In genomic region chr2:160432633-160433032, GRCh38 we compare ENCODE assay signal across 13 cellular contexts.
DNase-seq lines count a peak whose midpoint lies in the region; ATAC-seq and TF ChIP-seq lines count a peak whose summit lies in the region.
"Had no signal": no experiment of that assay in that cellular context is flagged by ENCODE, and none has a peak within 500 bp of the region (broad histone marks: within the 10 kb centered on the region; RNA-seq: fewer than 3 reads in every experiment).

No MANE protein-coding gene starts in this region.

- peaks cover 9 to 44% (median 23%) of the 10 kb centered on the region in 4 donors for H3K4me1 ChIP-seq in stomach

- H3K9me3 ChIP-seq in stomach, result peaks cover 0 to 8% (median 4%) of the 10 kb centered on the region in 4 donors

- no peak for TF ChIP-seq CTCF in HFF-Myc (IDR thresholded peaks at IDR 0.05; ENCODE audit: low read depth, low read length, missing control alignments)
- TF ChIP-seq CTCF in foreskin fibroblast (IDR thresholded peaks at IDR 0.05; ENCODE audit: low read depth, low read length), result no peak
- no peak for TF ChIP-seq CTCF in stomach (IDR thresholded peaks at IDR 0.05)

- peaks cover 56% of the 10 kb centered on the region for H3K4me1 Mint-ChIP-seq in activated T-cell treated with anti-CD3 and anti-CD28 coated beads, Interleukin-2, amount 50 U/mL, for 4 hours (ENCODE audit: low read depth)
- H3K4me1 Mint-ChIP-seq in stimulated activated naive B cell treated with anti-CD40 and anti-IgM and Interleukin-4, amounts not matched to agents 10 μg/mL and 1 μg/mL and 100 μg/mL, for 72 hours, result peaks cover 14 to 20% of the 10 kb centered on the region in 2 donors

- TF ChIP-seq POLR2A in stomach (IDR thresholded peaks at IDR 0.05), result no peak

- no peaks in the 10 kb centered on the region for H3K27me3 ChIP-seq in stomach

- H3K4me3 Mint-ChIP-seq in activated T-cell treated with anti-CD3 and anti-CD28 coated beads, Interleukin-2, amount 50 U/mL, for 4 hours, result no peak overlapping the region
- H3K4me3 Mint-ChIP-seq in stimulated activated naive B cell treated with anti-CD40 and anti-IgM and Interleukin-4, amounts not matched to agents 10 μg/mL and 1 μg/mL and 100 μg/mL, for 72 hours, result no peak overlapping the region
- H3K4me3 Mint-ChIP-seq: activated CD4-positive, alpha-beta T cell treated with anti-CD3 and anti-CD28 coated beads, Interleukin-2, amount 10 ng/mL, durations not matched to agents 7 days and 5 days had no signal

- WGBS in stomach, 5 donors, result 68 to 87% (median 83%) methylated on average over 4 of the region's 4 CpGs

- intact Hi-C loops in stomach (cut with DNase I; ENCODE audit: low total_unique reads), result no loop called here

- no peaks in the 10 kb centered on the region for H3K27me3 Mint-ChIP-seq in activated T-cell treated with anti-CD3 and anti-CD28 coated beads, Interleukin-2, amount 50 U/mL, for 4 hours (ENCODE audit: low read depth)
- no peaks in the 10 kb centered on the region for H3K27me3 Mint-ChIP-seq in stimulated activated naive B cell treated with anti-CD40 and anti-IgM and Interleukin-4, amounts not matched to agents 10 μg/mL and 1 μg/mL and 100 μg/mL, for 72 hours
- H3K27me3 Mint-ChIP-seq: activated CD4-positive, alpha-beta T cell treated with anti-CD3 and anti-CD28 coated beads, Interleukin-2, amount 10 ng/mL, durations not matched to agents 7 days and 5 days had no signal

- peaks cover 0 to 4% (median 0%) of the 10 kb centered on the region in 4 donors for H3K36me3 ChIP-seq in stomach

- ATAC-seq in SK-N-SH treated with all-trans-retinoic acid at 6 μM for 48 hours (peak; percentile 43; the same call in 2 of the 3 replicates), GM18502 (IDR thresholded peaks at IDR 0.05; ENCODE audit: poor library complexity, unreplicated experiment) (no peak)
- ATAC-seq in activated T-cell treated with anti-CD3 and anti-CD28 coated beads, Interleukin-2, amount 50 U/mL, for 4 hours, result no peak
- no peak for ATAC-seq in stimulated activated naive B cell treated with anti-CD40 and anti-IgM and Interleukin-4, amounts not matched to agents 10 μg/mL and 1 μg/mL and 100 μg/mL, for 72 hours (replicated peaks)
- ATAC-seq: left lobe of liver had no signal

- H3K27ac Mint-ChIP-seq in stimulated activated naive B cell treated with anti-CD40 and anti-IgM and Interleukin-4, amounts not matched to agents 10 μg/mL and 1 μg/mL and 100 μg/mL, for 72 hours, result no peak overlapping the region
- H3K27ac Mint-ChIP-seq: activated naive CD4-positive, alpha-beta T cell treated with anti-CD3 and anti-CD28 coated beads, Interleukin-2, amount 50 U/mL, for 72 hours had no signal

- H3K4me3 ChIP-seq in HFF-Myc (replicated peaks; ENCODE audit: low read depth, low read length), result no peak overlapping the region
- H3K4me3 ChIP-seq in foreskin fibroblast (ENCODE audit: low read depth in 1 of 2, low read length in 2 of 2), result no peak overlapping the region
- H3K4me3 ChIP-seq in stomach, result no peak overlapping the region

- no peak overlapping the region for H3K27ac ChIP-seq in stomach

- TF ChIP-seq EP300 in stomach (IDR thresholded peaks at IDR 0.05), result no peak

- no peaks in the 10 kb centered on the region for H3K9me3 Mint-ChIP-seq in activated T-cell treated with anti-CD3 and anti-CD28 coated beads, Interleukin-2, amount 50 U/mL, for 4 hours
- no peaks in the 10 kb centered on the region for H3K9me3 Mint-ChIP-seq in stimulated activated naive B cell treated with anti-CD40 and anti-IgM and Interleukin-4, amounts not matched to agents 10 μg/mL and 1 μg/mL and 100 μg/mL, for 72 hours

- DNase-seq in HFF-Myc (ENCODE audit: extremely low read depth, low read depth) (peak; percentile 86), foreskin fibroblast (peak; percentile 82 to 85), stomach (peak; percentile 29)
- no peak for DNase-seq in activated T-cell treated with anti-CD3 and anti-CD28 coated beads, Interleukin-2, amount 50 U/mL, for 4 hours
- DNase-seq in stimulated activated naive B cell treated with anti-CD40 and anti-IgM and Interleukin-4, amounts not matched to agents 10 μg/mL and 1 μg/mL and 100 μg/mL, for 72 hours, result no peak
- DNase-seq: activated CD4-positive, alpha-beta T cell treated with anti-CD3 and anti-CD28 coated beads, Interleukin-2, amount 10 ng/mL, durations not matched to agents 7 days and 5 days; GDM1; NCI-H1694 treated with DMSO at 0.1 percent for 48 hours; SHP77 had no signal

- peaks cover 3% of the 10 kb centered on the region for H3K36me3 Mint-ChIP-seq in activated T-cell treated with anti-CD3 and anti-CD28 coated beads, Interleukin-2, amount 50 U/mL, for 4 hours (ENCODE audit: insufficient read depth)
- H3K36me3 Mint-ChIP-seq in stimulated activated naive B cell treated with anti-CD40 and anti-IgM and Interleukin-4, amounts not matched to agents 10 μg/mL and 1 μg/mL and 100 μg/mL, for 72 hours, result no peaks in the 10 kb centered on the region

TF ChIP-seq in SK-N-SH treated with all-trans-retinoic acid at 6 μM for 48 hours, 23 proteins besides CTCF, POLR2A, EP300 and RAD21:
- TF ChIP-seq BACH2 (CRISPR knock-in tag; IDR thresholded peaks at IDR 0.05; ENCODE audit: borderline replicate concordance), result no peak
- no peak for TF ChIP-seq ZNF70 (CRISPR knock-in tag; IDR thresholded peaks at IDR 0.05)
- TF ChIP-seq CSDC2 (CRISPR knock-in tag; IDR thresholded peaks at IDR 0.05), result no peak
- TF ChIP-seq ZNF565 (CRISPR knock-in tag; conservative IDR thresholded peaks at IDR 0.05; ENCODE audit: low read depth), result no peak
TF ChIP-seq in SK-N-SH treated with all-trans-retinoic acid at 6 μM for 48 hours: peak in this region for 0.

Comparison
In these comparisons a context has a peak if more than half of its experiments do, and no peak if none do; other contexts are left out.
1. DNase-seq: peak in HFF-Myc (single experiment), foreskin fibroblast (2 of 2) and stomach (single experiment); none in activated T-cell treated with anti-CD3 and anti-CD28 coated beads, Interleukin-2, amount 50 U/mL, for 4 hours (single experiment) and stimulated activated naive B cell treated with anti-CD40 and anti-IgM and Interleukin-4, amounts not matched to agents 10 μg/mL and 1 μg/mL and 100 μg/mL, for 72 hours (single experiment).